1 cellular context compared by ENCODE assay signal in the genomic region with DNA sequence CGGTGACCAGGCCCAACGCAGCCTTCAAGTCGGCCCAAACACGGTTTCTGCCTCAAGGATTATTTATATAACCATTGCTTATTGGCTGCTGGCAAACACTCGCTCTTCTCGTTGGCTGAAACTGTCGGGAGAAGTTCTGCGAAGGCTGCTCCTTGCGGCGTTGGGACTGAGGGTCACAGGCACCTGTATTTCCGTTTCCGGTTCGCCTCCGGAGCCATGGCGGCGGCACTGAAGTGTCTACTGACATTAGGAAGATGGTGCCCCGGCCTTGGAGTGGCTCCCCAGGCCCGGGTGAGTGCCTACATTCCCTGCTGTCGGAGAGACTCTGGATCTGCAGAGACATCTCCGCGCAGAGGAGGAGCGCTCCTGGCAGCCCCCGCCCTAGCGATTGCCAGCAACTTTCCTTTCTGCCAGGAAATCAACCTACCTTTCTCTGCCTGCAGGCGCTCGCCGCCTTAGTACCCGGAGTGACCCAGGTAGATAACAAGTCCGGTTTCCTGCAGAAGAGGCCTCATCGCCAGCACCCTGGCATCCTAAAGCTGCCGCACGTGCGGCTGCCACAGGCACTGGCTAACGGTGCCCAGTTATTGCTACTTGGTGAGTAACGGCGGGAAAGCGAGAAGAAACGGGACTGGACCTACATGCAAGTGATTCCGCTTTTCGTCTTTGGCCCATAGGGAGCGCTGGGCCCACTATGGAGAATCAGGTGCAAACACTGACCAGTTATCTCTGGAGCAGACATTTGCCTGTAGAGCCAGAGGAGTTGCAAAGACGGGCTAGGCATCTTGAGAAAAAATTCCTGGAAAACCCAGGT.
TF ChIP-seq lines count a peak whose summit lies in the region.

A gene with protein sequence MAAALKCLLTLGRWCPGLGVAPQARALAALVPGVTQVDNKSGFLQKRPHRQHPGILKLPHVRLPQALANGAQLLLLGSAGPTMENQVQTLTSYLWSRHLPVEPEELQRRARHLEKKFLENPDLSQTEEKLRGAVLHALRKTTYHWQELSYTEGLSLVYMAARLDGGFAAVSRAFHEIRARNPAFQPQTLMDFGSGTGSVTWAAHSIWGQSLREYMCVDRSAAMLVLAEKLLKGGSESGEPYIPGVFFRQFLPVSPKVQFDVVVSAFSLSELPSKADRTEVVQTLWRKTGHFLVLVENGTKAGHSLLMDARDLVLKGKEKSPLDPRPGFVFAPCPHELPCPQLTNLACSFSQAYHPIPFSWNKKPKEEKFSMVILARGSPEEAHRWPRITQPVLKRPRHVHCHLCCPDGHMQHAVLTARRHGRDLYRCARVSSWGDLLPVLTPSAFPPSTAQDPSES (plus strand): TSS at position 194 of the 814 bp plus-strand sequence. CDS start 23 bp downstream, at position 217.

TF ChIP-seq in HepG2, 621 proteins besides CTCF, POLR2A, EP300 and RAD21 (continued from another document and continues in another):
- peak; percentile 86 for TF ChIP-seq ZBTB40 (IDR thresholded peaks at IDR 0.05)
- peak; percentile 72; the same call in 1 of the 2 replicates for TF ChIP-seq ZBTB40 (CRISPR knock-in tag; IDR thresholded peaks at IDR 0.05)
- peak; percentile 70 for TF ChIP-seq POGK (CRISPR knock-in tag; conservative IDR thresholded peaks at IDR 0.05)
- TF ChIP-seq ZNF331 (CRISPR knock-in tag; IDR thresholded peaks at IDR 0.05), result no peak
- no peak for TF ChIP-seq KLF6 (CRISPR knock-in tag; IDR thresholded peaks at IDR 0.05)
- TF ChIP-seq ZBTB34 (CRISPR knock-in tag; IDR thresholded peaks at IDR 0.05), result peak; percentile 70; the same call in 1 of the 2 replicates
- no peak for TF ChIP-seq SMARCE1 (IDR thresholded peaks at IDR 0.05; ENCODE audit: borderline replicate concordance)
- TF ChIP-seq, protein P1, sequence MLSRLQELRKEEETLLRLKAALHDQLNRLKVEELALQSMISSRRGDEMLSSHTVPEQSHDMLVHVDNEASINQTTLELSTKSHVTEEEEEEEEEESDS (CRISPR knock-in tag; IDR thresholded peaks at IDR 0.05; ENCODE audit: borderline replicate concordance), result no peak
- peak; percentile 62; the same call in 1 of the 2 replicates for TF ChIP-seq ZNF556 (CRISPR knock-in tag; IDR thresholded peaks at IDR 0.05; ENCODE audit: borderline replicate concordance)
- 0 out of 2 replicates have a peak, but pooled peaks have one; percentile 31 for TF ChIP-seq MTF2 (CRISPR knock-in tag; IDR thresholded peaks at IDR 0.05; ENCODE audit: borderline replicate concordance)
- no peak for TF ChIP-seq ZNF646 (CRISPR knock-in tag; IDR thresholded peaks at IDR 0.05)
- TF ChIP-seq ZNF547 (CRISPR knock-in tag; IDR thresholded peaks at IDR 0.05), result peak; percentile 82; the same call in 1 of the 2 replicates
- TF ChIP-seq NFKB2 (CRISPR knock-in tag; IDR thresholded peaks at IDR 0.05; ENCODE audit: borderline replicate concordance), result peak; percentile 66; the same call in 1 of the 2 replicates
- TF ChIP-seq TAF1 (CRISPR knock-in tag; IDR thresholded peaks at IDR 0.05), result peak; percentile 94
- TF ChIP-seq, protein P2, sequence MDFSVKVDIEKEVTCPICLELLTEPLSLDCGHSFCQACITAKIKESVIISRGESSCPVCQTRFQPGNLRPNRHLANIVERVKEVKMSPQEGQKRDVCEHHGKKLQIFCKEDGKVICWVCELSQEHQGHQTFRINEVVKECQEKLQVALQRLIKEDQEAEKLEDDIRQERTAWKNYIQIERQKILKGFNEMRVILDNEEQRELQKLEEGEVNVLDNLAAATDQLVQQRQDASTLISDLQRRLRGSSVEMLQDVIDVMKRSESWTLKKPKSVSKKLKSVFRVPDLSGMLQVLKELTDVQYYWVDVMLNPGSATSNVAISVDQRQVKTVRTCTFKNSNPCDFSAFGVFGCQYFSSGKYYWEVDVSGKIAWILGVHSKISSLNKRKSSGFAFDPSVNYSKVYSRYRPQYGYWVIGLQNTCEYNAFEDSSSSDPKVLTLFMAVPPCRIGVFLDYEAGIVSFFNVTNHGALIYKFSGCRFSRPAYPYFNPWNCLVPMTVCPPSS (IDR thresholded peaks at IDR 0.05), result no peak
- 0 out of 2 replicates have a peak, but pooled peaks have one; percentile 52 for TF ChIP-seq AHR (CRISPR knock-in tag; IDR thresholded peaks at IDR 0.05)
- no peak for TF ChIP-seq NFATC3 (CRISPR knock-in tag; IDR thresholded peaks at IDR 0.05)
- TF ChIP-seq JUND (CRISPR knock-in tag; IDR thresholded peaks at IDR 0.05), result no peak
- no peak for TF ChIP-seq MATR3 (CRISPR knock-in tag; IDR thresholded peaks at IDR 0.05)
- peak; percentile 65; the same call in 1 of the 2 replicates for TF ChIP-seq DMAP1 (CRISPR knock-in tag; IDR thresholded peaks at IDR 0.05)
- TF ChIP-seq TSC22D2 (CRISPR knock-in tag; IDR thresholded peaks at IDR 0.05; ENCODE audit: borderline replicate concordance), result 0 out of 2 replicates have a peak, but pooled peaks have one; percentile 61
- no peak for TF ChIP-seq MZF1 (CRISPR knock-in tag; IDR thresholded peaks at IDR 0.05; ENCODE audit: borderline replicate concordance)
- TF ChIP-seq, protein P3, sequence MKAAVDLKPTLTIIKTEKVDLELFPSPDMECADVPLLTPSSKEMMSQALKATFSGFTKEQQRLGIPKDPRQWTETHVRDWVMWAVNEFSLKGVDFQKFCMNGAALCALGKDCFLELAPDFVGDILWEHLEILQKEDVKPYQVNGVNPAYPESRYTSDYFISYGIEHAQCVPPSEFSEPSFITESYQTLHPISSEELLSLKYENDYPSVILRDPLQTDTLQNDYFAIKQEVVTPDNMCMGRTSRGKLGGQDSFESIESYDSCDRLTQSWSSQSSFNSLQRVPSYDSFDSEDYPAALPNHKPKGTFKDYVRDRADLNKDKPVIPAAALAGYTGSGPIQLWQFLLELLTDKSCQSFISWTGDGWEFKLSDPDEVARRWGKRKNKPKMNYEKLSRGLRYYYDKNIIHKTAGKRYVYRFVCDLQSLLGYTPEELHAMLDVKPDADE (CRISPR knock-in tag; IDR thresholded peaks at IDR 0.05), result no peak; the same call in 1 of the 2 replicates
